ENCODE assay signal across 17 cellular contexts in genomic region chr9:97600531-97601227, GRCh38. TPM values are rescaled to one million over a fixed set of nuclear protein-coding genes. Genes with fewer than 3 reads are reported as not detected.
DNase-seq lines count a peak whose midpoint lies in the region; ATAC-seq and TF ChIP-seq lines count a peak whose summit lies in the region.
"Had no signal": no experiment of that assay in that cellular context is flagged by ENCODE, and none has a peak within 500 bp of the region (broad histone marks: within the 10 kb centered on the region; RNA-seq: fewer than 3 reads in every experiment).

No MANE protein-coding gene starts in this region.

- H3K9me3 ChIP-seq in IMR-90 (ENCODE audit: control insufficient read depth, insufficient read depth, low read length), result no peaks in the 10 kb centered on the region
- H3K9me3 ChIP-seq in gastrocnemius medialis, result no peaks in the 10 kb centered on the region

- no peak overlapping the region for H3K4me3 Mint-ChIP-seq in activated naive CD4-positive, alpha-beta T cell treated with anti-CD3 and anti-CD28 coated beads, Interleukin-2, amount 50 U/mL, for 24 hours
- no peak overlapping the region for H3K4me3 Mint-ChIP-seq in activated naive CD4-positive, alpha-beta T cell treated with anti-CD3 and anti-CD28 coated beads, Interleukin-2, amount 10 ng/mL, durations not matched to agents 7 days and 5 days
- H3K4me3 Mint-ChIP-seq: CD14-positive monocyte; CD8-positive, alpha-beta T cell; H9 had no signal

- no peak overlapping the region for H2BK20ac ChIP-seq in IMR-90 (ENCODE audit: low read depth, low read length)

- intact Hi-C loops in IMR-90 (cut with micrococcal nuclease), result no loop called here
- intact Hi-C loops in gastrocnemius medialis (cut with DNase I; ENCODE audit: low total_unique reads), result loop anchor here (2.0 kb wide), 1 partner anchor 72 kb away; no protein-coding TSS in a partner anchor

- peaks cover 8% of the 10 kb centered on the region for H3K36me3 Mint-ChIP-seq in activated naive CD4-positive, alpha-beta T cell treated with anti-CD3 and anti-CD28 coated beads, Interleukin-2, amount 50 U/mL, for 24 hours
- peaks cover 24% of the 10 kb centered on the region for H3K36me3 Mint-ChIP-seq in activated naive CD4-positive, alpha-beta T cell treated with anti-CD3 and anti-CD28 coated beads, Interleukin-2, amount 10 ng/mL, durations not matched to agents 7 days and 5 days

- no peak overlapping the region for H4K8ac ChIP-seq in IMR-90 (ENCODE audit: low read depth in 2 of 2, low read length in 2 of 2)

- no peak overlapping the region for H3K56ac ChIP-seq in IMR-90 (ENCODE audit: extremely low read depth, insufficient read depth, low read length)

- in situ Hi-C loops in IMR-90 (cut with MboI; ENCODE audit: low sequenced_read_pairs) (no loop called here), gastrocnemius medialis (cut with MboI; ENCODE audit: low sequenced_read_pairs in 4 of 4) (loop anchor here in 1 of 4 donors (25.0 kb wide), 1 partner anchor 738 kb away; the partner anchor contains the start of gene ZNF782), brain microvascular endothelial cell (cut with HindIII; ENCODE audit: low pct_ligation_motif_present, low sequenced_read_pairs) (no loop called here)

- BruUV-seq in IMR-90 (replicated peaks; lab: Mats Ljungman, UMichigan), result TSS peak; percentile 57

- no peak overlapping the region for H3K9ac ChIP-seq in IMR-90 (ENCODE audit: low read depth, low read length)

- H3K27ac ChIP-seq in IMR-90 (ENCODE audit: insufficient read depth, low read length) (no peak overlapping the region), gastrocnemius medialis (peak overlapping the region; percentile 83 to 90 (median 88)), brain microvascular endothelial cell (no peak overlapping the region)
- H3K27ac ChIP-seq: 22Rv1 had no signal

- POLR2A ChIA-PET in IMR-90 (lab: Charles Lee; ENCODE audit: unreplicated experiment), result no interaction called here

- no peaks in the 10 kb centered on the region; the same call in 1 of the 2 replicates for H3K9me1 ChIP-seq in IMR-90 (ENCODE audit: insufficient read depth, low read length)

- 96% methylated on average over 4 of the region's 8 CpGs; no CpG with 5 or more reads in 1 of the 2 experiments for WGBS in IMR-90 (ENCODE audit: extremely low coverage in 2 of 2, insufficient read length in 1 of 2), 2 experiments

- H3K36me3 ChIP-seq in IMR-90 (ENCODE audit: control insufficient read depth, insufficient read depth, low read length) (peaks cover 34% of the 10 kb centered on the region), gastrocnemius medialis (peaks cover 0 to 51% of the 10 kb centered on the region in 2 donors), brain microvascular endothelial cell (replicated peaks) (peaks cover 37% of the 10 kb centered on the region)

- H3K79me1 ChIP-seq in IMR-90 (ENCODE audit: low read depth in 1 of 2, low read length in 2 of 2), result no peaks in the 10 kb centered on the region

- no peak overlapping the region for H2BK120ac ChIP-seq in IMR-90 (ENCODE audit: low read depth, low read length)

- peaks cover 5% of the 10 kb centered on the region for H3K4me1 Mint-ChIP-seq in activated naive CD4-positive, alpha-beta T cell treated with anti-CD3 and anti-CD28 coated beads, Interleukin-2, amount 50 U/mL, for 24 hours
- H3K4me1 Mint-ChIP-seq in activated naive CD4-positive, alpha-beta T cell treated with anti-CD3 and anti-CD28 coated beads, Interleukin-2, amount 10 ng/mL, durations not matched to agents 7 days and 5 days, result peaks cover 8% of the 10 kb centered on the region

- no peak overlapping the region for H2AK9ac ChIP-seq in IMR-90 (replicated peaks; ENCODE audit: low read depth, low read length, poor library complexity)

- no peak overlapping the region for H2AK5ac ChIP-seq in IMR-90 (ENCODE audit: low read depth, low read length)

- H3K27me3 ChIP-seq in IMR-90 (ENCODE audit: control insufficient read depth, insufficient read depth, low read length), result no peaks in the 10 kb centered on the region
- no peaks in the 10 kb centered on the region for H3K27me3 ChIP-seq in gastrocnemius medialis
- H3K27me3 ChIP-seq in brain microvascular endothelial cell (replicated peaks), result no peaks in the 10 kb centered on the region

- no peak for TF ChIP-seq RAD21 in IMR-90 (IDR thresholded peaks at IDR 0.05; ENCODE audit: low read length)

- no peak for ATAC-seq in IMR-90 (ENCODE audit: low read depth)
- peak; percentile 5 to 12 for ATAC-seq in gastrocnemius medialis
- ATAC-seq: CD8-positive, alpha-beta T cell had no signal

- no peak overlapping the region for H3K23ac ChIP-seq in IMR-90 (ENCODE audit: low read depth, low read length)

- dilution Hi-C loops in IMR-90 (cut with HindIII; ENCODE audit: low sequenced_read_pairs, unreplicated experiment), result no loop called here

- TF ChIP-seq CTCF in IMR-90 (conservative IDR thresholded peaks at IDR 0.05; ENCODE audit: low read depth, low read length) (no peak), gastrocnemius medialis (IDR thresholded peaks at IDR 0.05 in 4 of 5, conservative IDR thresholded peaks at IDR 0.05 in 1 of 5) (no peak), brain microvascular endothelial cell (IDR thresholded peaks at IDR 0.05; ENCODE audit: low read depth, low read length, missing control alignments) (no peak)

- no peaks in the 10 kb centered on the region for H3K9me3 Mint-ChIP-seq in activated naive CD4-positive, alpha-beta T cell treated with anti-CD3 and anti-CD28 coated beads, Interleukin-2, amount 50 U/mL, for 24 hours
- H3K9me3 Mint-ChIP-seq in activated naive CD4-positive, alpha-beta T cell treated with anti-CD3 and anti-CD28 coated beads, Interleukin-2, amount 10 ng/mL, durations not matched to agents 7 days and 5 days, result no peaks in the 10 kb centered on the region
- H3K9me3 Mint-ChIP-seq: CD14-positive monocyte; CD8-positive, alpha-beta T cell; H9 had no signal

- no peak overlapping the region for H4K5ac ChIP-seq in IMR-90 (ENCODE audit: low read depth, low read length)

- no peaks in the 10 kb centered on the region for H4K20me1 ChIP-seq in IMR-90 (ENCODE audit: insufficient read depth, low read length)

- no peak overlapping the region for H3K18ac ChIP-seq in IMR-90 (ENCODE audit: low read depth, low read length)

- H3K27ac Mint-ChIP-seq in activated naive CD4-positive, alpha-beta T cell treated with anti-CD3 and anti-CD28 coated beads, Interleukin-2, amount 50 U/mL, for 24 hours, result peak overlapping the region; percentile 18
- no peak overlapping the region for H3K27ac Mint-ChIP-seq in activated naive CD4-positive, alpha-beta T cell treated with anti-CD3 and anti-CD28 coated beads, Interleukin-2, amount 10 ng/mL, durations not matched to agents 7 days and 5 days
- H3K27ac Mint-ChIP-seq: CD8-positive, alpha-beta T cell; H9 had no signal

- no peak overlapping the region for H2BK5ac ChIP-seq in IMR-90 (ENCODE audit: low read depth, low read length, poor library complexity, severe bottlenecking)

- H3K4me3 ChIP-seq in IMR-90 (ENCODE audit: insufficient read depth, low read depth, low read length) (no peak overlapping the region), gastrocnemius medialis (no peak overlapping the region), brain microvascular endothelial cell (ENCODE audit: low read depth, low read length) (no peak overlapping the region)

- no peak overlapping the region for H2BK15ac ChIP-seq in IMR-90 (ENCODE audit: low read depth, low read length)

- no peak overlapping the region for H3K14ac ChIP-seq in IMR-90 (replicated peaks; ENCODE audit: low read depth, low read length)

- no peak overlapping the region for H2AFZ ChIP-seq in IMR-90 (replicated peaks; ENCODE audit: low read length, poor library complexity)

- no peaks in the 10 kb centered on the region; the same call in 1 of the 2 replicates for H3K4me1 ChIP-seq in IMR-90 (ENCODE audit: control insufficient read depth, insufficient read depth, low read length)
- peaks cover 74 to 82% of the 10 kb centered on the region in 2 donors for H3K4me1 ChIP-seq in gastrocnemius medialis

- no peak overlapping the region for H4K91ac ChIP-seq in IMR-90 (ENCODE audit: insufficient read depth, low read depth, low read length)

- DNase-seq in activated naive CD4-positive, alpha-beta T cell treated with anti-CD3 and anti-CD28 coated beads, Interleukin-2, amount 10 ng/mL, durations not matched to agents 7 days and 5 days, result no peak
- DNase-seq in IMR-90 (no peak), amniotic epithelial cell (ENCODE audit: low read depth) (peak; percentile 52), gastrocnemius medialis (no peak), pons (ENCODE audit: low spot score) (no peak), brain microvascular endothelial cell (no peak), hippocampal formation (lab: John Stamatoyannopoulos, UW) (no peak)
- DNase-seq: CD8-positive, alpha-beta T cell; COR-L47; DMS153; DMS79 treated with DMSO at 0.1 percent for 48 hours; EL; GOT3; H9 had no signal

- CTCF ChIA-PET in activated naive CD4-positive, alpha-beta T cell treated with anti-CD3 and anti-CD28 coated beads, Interleukin-2, amount 10 ng/mL, durations not matched to agents 7 days and 5 days (lab: Charles Lee), result interaction anchor here (2.2 to 5.2 kb wide), 4 partner anchors 9 to 132 kb away, joined by 5 to 92 read pairs (median 28); partner anchors contain the start of gene TMOD1
- CTCF ChIA-PET in IMR-90 (lab: Yijun Ruan, JAX), result interaction anchor here (1.0 to 6.6 kb wide), 2 partner anchors 127 to 132 kb away, joined by 3 to 119 read pairs; no protein-coding TSS in a partner anchor

- no peak overlapping the region for H3K4ac ChIP-seq in IMR-90 (ENCODE audit: low read depth, low read length)

- no peak overlapping the region for H3K4me2 ChIP-seq in IMR-90 (ENCODE audit: low read depth, low read length)

- no peaks in the 10 kb centered on the region for H3K27me3 Mint-ChIP-seq in activated naive CD4-positive, alpha-beta T cell treated with anti-CD3 and anti-CD28 coated beads, Interleukin-2, amount 50 U/mL, for 24 hours
- H3K27me3 Mint-ChIP-seq in activated naive CD4-positive, alpha-beta T cell treated with anti-CD3 and anti-CD28 coated beads, Interleukin-2, amount 10 ng/mL, durations not matched to agents 7 days and 5 days, result no peaks in the 10 kb centered on the region

- no peak for TF ChIP-seq POLR2A in IMR-90 (IDR thresholded peaks at IDR 0.05; ENCODE audit: low read depth, low read length)
- TF ChIP-seq POLR2A in gastrocnemius medialis (IDR thresholded peaks at IDR 0.05), result no peak

TF ChIP-seq in IMR-90, 13 proteins besides CTCF, POLR2A, EP300 and RAD21 (continues in another document):
- TF ChIP-seq SMC3 (IDR thresholded peaks at IDR 0.05; ENCODE audit: low read depth, low read length) (no peak), CEBPB (IDR thresholded peaks at IDR 0.05; ENCODE audit: low read depth, low read length) (no peak)

RNA-seq across cellular contexts. Expression of gene TSTD2, which starts 32.5 kb away (rescaled TPM):
- 16.3 and 18.3 TPM in 2 replicates for total RNA-seq in IMR-90 (2012; rRNA removed)
- polyA plus RNA-seq in IMR-90 (2012; rRNA removed), result 9.0 and 11.2 TPM in 2 replicates
- polyA plus RNA-seq in IMR-90 (2012; cell fraction: cytosol; rRNA removed), result 2.9 and 3.7 TPM in 2 replicates
- 17.9 and 43.0 TPM in 2 replicates for polyA plus RNA-seq in IMR-90 (2012; cell fraction: nucleus; rRNA removed; ENCODE audit: low replicate concordance)
- 10 to 100 TPM; 11.6 to 19.9 (median 14.5) TPM for total RNA-seq in gastrocnemius medialis

RNA-seq across cellular contexts. Expression of gene NCBP1, which starts 32.9 kb away (rescaled TPM):
- total RNA-seq in IMR-90 (2012; rRNA removed), result 46.4 and 58.3 TPM in 2 replicates
- polyA plus RNA-seq in IMR-90 (2012; rRNA removed), result 14.3 and 17.8 TPM in 2 replicates
- polyA plus RNA-seq in IMR-90 (2012; cell fraction: cytosol; rRNA removed), result 4.1 and 4.8 TPM in 2 replicates
- polyA plus RNA-seq in IMR-90 (2012; cell fraction: nucleus; rRNA removed; ENCODE audit: low replicate concordance), result 4.1 and 33.2 TPM in 2 replicates
- total RNA-seq in gastrocnemius medialis, result 10 to 100 TPM in 3 of 4 donors, 1 to 10 TPM in 1; 8.2 to 17.2 (median 15.7) TPM

Comparison
In these comparisons a context has a peak if more than half of its experiments do, and no peak if none do; other contexts are left out.
1. H3K27ac ChIP-seq: peak in gastrocnemius medialis (4 of 4); none in IMR-90 (single experiment) and brain microvascular endothelial cell (single experiment).